Comparison of ENCODE assay signal across 19 cellular contexts in the genomic region with DNA sequence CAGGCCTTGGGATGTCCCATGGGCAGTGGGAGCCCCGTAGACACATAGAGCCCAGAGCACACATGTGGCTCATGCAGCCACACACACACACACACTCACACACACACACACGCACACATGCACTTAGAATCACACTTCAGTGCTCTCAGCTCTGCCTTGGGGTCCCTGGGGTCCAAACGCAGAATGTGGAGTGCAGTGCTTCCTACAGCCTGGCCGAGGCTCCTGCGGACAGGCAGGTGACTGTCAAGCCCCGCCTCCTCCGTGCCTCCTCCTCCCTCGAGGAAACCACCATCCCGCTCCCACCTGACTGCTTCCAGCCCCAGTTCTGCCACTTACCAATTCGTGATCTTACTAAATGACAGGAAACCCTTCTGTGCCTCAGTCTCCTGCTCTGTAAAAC.
"Had no signal": no experiment of that assay in that cellular context is flagged by ENCODE, and none has a peak within 500 bp of the region (broad histone marks: within the 10 kb centered on the region; RNA-seq: fewer than 3 reads in every experiment).

No MANE protein-coding gene starts in this region.

- H3K9me3 Mint-ChIP-seq: activated B cell treated with CpG ODN at 0.5 μM for 24 hours; activated naive CD8-positive, alpha-beta T cell treated with anti-CD3 and anti-CD28 coated beads for 36 hours; central memory CD8-positive, alpha-beta T cell; stimulated activated memory B cell treated with anti-CD40 and anti-IgM and Interleukin-4, amounts not matched to agents 10 μg/mL and 1 μg/mL and 100 μg/mL, for 72 hours had no signal

- H3K36me3 ChIP-seq: brain microvascular endothelial cell, pancreas, tibial artery, uterus had no signal

- DNase-seq: activated B cell treated with CpG ODN at 0.5 μM for 24 hours; activated CD4-positive, alpha-beta T cell treated with anti-CD3 and anti-CD28 coated beads for 48 hours; activated CD8-positive, alpha-beta T cell treated with anti-CD3 and anti-CD28 coated beads for 36 hours; activated effector memory CD4-positive, alpha-beta T cell treated with anti-CD3 and anti-CD28 coated beads, Interleukin-2, amount 50 U/mL, for 16 hours; activated naive CD8-positive, alpha-beta T cell treated with anti-CD3 and anti-CD28 coated beads for 36 hours; activated T-cell treated with anti-CD3 and anti-CD28 coated beads, Interleukin-2, amount 50 U/mL, for 48 hours; anterior cingulate cortex; brain microvascular endothelial cell; foreskin fibroblast; left colon; pancreas; T-helper 2 cell; tibial artery; uterus had no signal

- H3K4me1 ChIP-seq: pancreas, uterus had no signal

- H3K4me3 ChIP-seq: coronary artery, lung, pancreas, tibial artery, uterus had no signal

- H3K36me3 Mint-ChIP-seq: activated naive CD8-positive, alpha-beta T cell treated with anti-CD3 and anti-CD28 coated beads for 36 hours; stimulated activated memory B cell treated with anti-CD40 and anti-IgM and Interleukin-4, amounts not matched to agents 10 μg/mL and 1 μg/mL and 100 μg/mL, for 72 hours had no signal

- FAIRE-seq: endothelial cell of umbilical vein, pancreas had no signal

- H3K4me3 Mint-ChIP-seq: activated B cell treated with CpG ODN at 0.5 μM for 24 hours; activated CD8-positive, alpha-beta T cell treated with anti-CD3 and anti-CD28 coated beads for 36 hours; activated naive CD8-positive, alpha-beta T cell treated with anti-CD3 and anti-CD28 coated beads for 36 hours; central memory CD8-positive, alpha-beta T cell; stimulated activated memory B cell treated with anti-CD40 and anti-IgM and Interleukin-4, amounts not matched to agents 10 μg/mL and 1 μg/mL and 100 μg/mL, for 72 hours had no signal

- H3K27ac ChIP-seq: brain microvascular endothelial cell, coronary artery, pancreas, tibial artery, uterus had no signal

- H3K27me3 ChIP-seq: brain microvascular endothelial cell, pancreas, tibial artery, uterus had no signal

- H3K27me3 Mint-ChIP-seq: activated CD8-positive, alpha-beta T cell treated with anti-CD3 and anti-CD28 coated beads for 36 hours had no signal

- H3K27ac Mint-ChIP-seq: activated B cell treated with CpG ODN at 0.5 μM for 24 hours; activated CD8-positive, alpha-beta T cell treated with anti-CD3 and anti-CD28 coated beads for 36 hours; activated naive CD8-positive, alpha-beta T cell treated with anti-CD3 and anti-CD28 coated beads for 36 hours; stimulated activated memory B cell treated with anti-CD40 and anti-IgM and Interleukin-4, amounts not matched to agents 10 μg/mL and 1 μg/mL and 100 μg/mL, for 72 hours had no signal

- ATAC-seq: activated CD8-positive, alpha-beta T cell treated with anti-CD3 and anti-CD28 coated beads for 36 hours; left colon; pancreas; stimulated activated memory B cell treated with anti-CD40 and anti-IgM and Interleukin-4, amounts not matched to agents 10 μg/mL and 1 μg/mL and 100 μg/mL, for 72 hours had no signal

- H3K9me3 ChIP-seq: pancreas, tibial artery, uterus had no signal
